20 cellular contexts compared by ENCODE assay signal in the genomic region with DNA sequence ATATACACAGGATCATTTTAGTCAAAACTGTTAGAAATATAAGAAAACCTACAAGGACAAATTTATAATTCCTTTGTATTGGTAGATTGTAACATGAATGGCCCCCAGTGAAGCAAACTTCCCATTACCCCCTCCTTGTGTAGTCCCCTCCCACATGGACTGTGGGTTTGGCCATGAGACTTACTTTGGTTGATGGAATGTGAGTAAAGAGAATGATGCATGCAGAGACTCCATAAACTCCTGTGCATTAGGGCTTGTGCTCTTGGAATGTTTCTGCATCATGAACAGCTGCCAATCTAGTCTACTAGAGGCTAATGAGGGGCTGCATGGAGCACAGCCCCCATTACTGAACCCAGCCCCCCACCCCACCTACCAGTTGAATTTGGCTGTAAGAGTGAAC.
"Had no signal": no experiment of that assay in that cellular context is flagged by ENCODE, and none has a peak within 500 bp of the region (broad histone marks: within the 10 kb centered on the region; RNA-seq: fewer than 3 reads in every experiment).

No MANE protein-coding gene starts in this region.

- DNase-seq: activated CD4-positive, alpha-beta T cell treated with anti-CD3 and anti-CD28 coated beads for 48 hours; activated CD4-positive, CD25-positive, alpha-beta regulatory T cell; activated CD8-positive, alpha-beta memory T cell treated with anti-CD3 and anti-CD28 coated beads, Interleukin-2, amount 50 U/mL, for 4 hours; activated CD8-positive, alpha-beta T cell treated with anti-CD3 and anti-CD28 coated beads, Interleukin-2, amount 10 ng/mL, durations not matched to agents 7 days and 5 days; activated naive CD4-positive, alpha-beta T cell treated with anti-CD3 and anti-CD28 coated beads for 36 hours; activated T-cell treated with anti-CD3 and anti-CD28 coated beads, Interleukin-2, amount 50 U/mL, for 4 hours; anterior cingulate cortex; foreskin melanocyte; hypothalamus; kidney; left ventricle myocardium superior; occipital lobe; posterior cingulate gyrus; retina; stimulated activated naive CD8-positive, alpha-beta T cell treated with anti-CD3 and anti-CD28 coated beads, Interleukin-15, Interleukin-2, amounts not matched to agents 100 U/mL and 50 U/mL, for 24 hours; substantia nigra had no signal

- H3K4me1 Mint-ChIP-seq: central memory CD8-positive, alpha-beta T cell had no signal

- ATAC-seq: activated CD8-positive, alpha-beta T cell treated with anti-CD3 and anti-CD28 coated beads, Interleukin-2, amount 10 ng/mL, durations not matched to agents 7 days and 5 days; activated T-cell treated with anti-CD3 and anti-CD28 coated beads, Interleukin-2, amount 50 U/mL, for 4 hours; left ventricle myocardium superior; stimulated activated naive CD8-positive, alpha-beta T cell treated with anti-CD3 and anti-CD28 coated beads, Interleukin-15, Interleukin-2, amounts not matched to agents 100 U/mL and 50 U/mL, for 24 hours had no signal

- H3K9me3 ChIP-seq: tibial nerve had no signal

- H3K27ac Mint-ChIP-seq: activated CD8-positive, alpha-beta T cell treated with anti-CD3 and anti-CD28 coated beads, Interleukin-2, amount 10 ng/mL, durations not matched to agents 7 days and 5 days; activated naive CD4-positive, alpha-beta T cell treated with anti-CD3 and anti-CD28 coated beads for 36 hours; T-helper 2 cell treated with Interferon-gamma antibody and Interleukin-4, amounts not matched to agents 5 μg/mL and 100 μg/mL, for 36 hours had no signal

- H3K27ac ChIP-seq: coronary artery, tibial nerve had no signal

- H3K4me3 ChIP-seq: coronary artery, tibial nerve had no signal

- H3K4me3 Mint-ChIP-seq: activated CD8-positive, alpha-beta T cell treated with anti-CD3 and anti-CD28 coated beads, Interleukin-2, amount 10 ng/mL, durations not matched to agents 7 days and 5 days; activated naive CD4-positive, alpha-beta T cell treated with anti-CD3 and anti-CD28 coated beads for 36 hours; activated T-cell treated with anti-CD3 and anti-CD28 coated beads, Interleukin-2, amount 50 U/mL, for 4 hours; central memory CD8-positive, alpha-beta T cell; T-helper 2 cell treated with Interferon-gamma antibody and Interleukin-4, amounts not matched to agents 5 μg/mL and 100 μg/mL, for 36 hours had no signal

- H3K9me3 Mint-ChIP-seq: activated naive CD4-positive, alpha-beta T cell treated with anti-CD3 and anti-CD28 coated beads for 36 hours; activated T-cell treated with anti-CD3 and anti-CD28 coated beads, Interleukin-2, amount 50 U/mL, for 4 hours; central memory CD8-positive, alpha-beta T cell; T-helper 2 cell treated with Interferon-gamma antibody and Interleukin-4, amounts not matched to agents 5 μg/mL and 100 μg/mL, for 36 hours had no signal

- H3K36me3 ChIP-seq: tibial nerve had no signal
